Comparison of ENCODE assay signal across 1 cellular context in the genomic region with DNA sequence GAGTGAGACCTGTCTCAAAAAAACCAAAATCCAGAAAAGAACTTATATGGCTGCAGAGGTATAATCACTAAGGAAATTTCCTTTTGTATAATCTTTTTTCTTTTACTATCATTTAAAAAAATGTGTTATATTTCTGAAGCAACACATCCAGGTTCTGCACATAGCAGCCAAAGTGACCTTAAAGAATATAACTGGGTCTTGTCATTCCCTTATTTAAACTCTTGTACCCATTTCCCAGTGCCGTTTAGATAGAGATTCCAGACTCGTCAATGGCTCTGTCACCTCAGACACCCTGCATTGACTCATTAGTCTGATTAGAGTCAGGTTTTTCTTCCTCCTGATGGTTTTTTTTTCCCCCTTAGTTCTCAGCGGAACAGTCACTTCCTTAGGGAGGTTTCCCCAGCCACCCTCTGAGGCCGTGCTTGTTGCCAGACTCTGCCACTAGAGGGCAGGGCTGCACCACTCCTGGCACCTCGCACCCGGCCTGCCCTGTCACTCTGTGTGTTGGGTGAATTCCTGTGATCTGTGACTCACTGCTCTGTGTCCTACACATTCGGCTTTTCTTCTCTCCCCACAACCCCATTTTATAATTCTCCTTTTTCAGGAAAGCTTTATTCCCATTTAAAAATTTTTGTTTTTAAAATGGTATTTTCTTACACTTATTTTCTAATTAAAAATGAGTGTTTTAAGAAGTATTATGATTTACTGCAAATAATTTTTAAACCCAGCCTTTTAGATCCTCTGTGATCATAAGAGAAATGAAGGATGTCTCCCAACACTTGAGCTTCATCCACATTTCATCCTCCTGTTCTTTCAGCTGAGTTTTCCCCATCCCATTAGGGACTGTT.
A peak's percentile ranks its signal among the peaks of the same experiment; 100 is the strongest.
TF ChIP-seq lines count a peak whose summit lies in the region.

No MANE protein-coding gene starts in this region.

TF ChIP-seq in GM12878, 131 proteins besides CTCF, POLR2A, EP300 and RAD21 (continues in another document):
- no peak for TF ChIP-seq TCF3 (IDR thresholded peaks at IDR 0.05; ENCODE audit: borderline replicate concordance, insufficient read depth, low read depth, low read length)
- no peak for TF ChIP-seq STAT3 (IDR thresholded peaks at IDR 0.05; ENCODE audit: low read depth, low read length)
- TF ChIP-seq, protein P1, sequence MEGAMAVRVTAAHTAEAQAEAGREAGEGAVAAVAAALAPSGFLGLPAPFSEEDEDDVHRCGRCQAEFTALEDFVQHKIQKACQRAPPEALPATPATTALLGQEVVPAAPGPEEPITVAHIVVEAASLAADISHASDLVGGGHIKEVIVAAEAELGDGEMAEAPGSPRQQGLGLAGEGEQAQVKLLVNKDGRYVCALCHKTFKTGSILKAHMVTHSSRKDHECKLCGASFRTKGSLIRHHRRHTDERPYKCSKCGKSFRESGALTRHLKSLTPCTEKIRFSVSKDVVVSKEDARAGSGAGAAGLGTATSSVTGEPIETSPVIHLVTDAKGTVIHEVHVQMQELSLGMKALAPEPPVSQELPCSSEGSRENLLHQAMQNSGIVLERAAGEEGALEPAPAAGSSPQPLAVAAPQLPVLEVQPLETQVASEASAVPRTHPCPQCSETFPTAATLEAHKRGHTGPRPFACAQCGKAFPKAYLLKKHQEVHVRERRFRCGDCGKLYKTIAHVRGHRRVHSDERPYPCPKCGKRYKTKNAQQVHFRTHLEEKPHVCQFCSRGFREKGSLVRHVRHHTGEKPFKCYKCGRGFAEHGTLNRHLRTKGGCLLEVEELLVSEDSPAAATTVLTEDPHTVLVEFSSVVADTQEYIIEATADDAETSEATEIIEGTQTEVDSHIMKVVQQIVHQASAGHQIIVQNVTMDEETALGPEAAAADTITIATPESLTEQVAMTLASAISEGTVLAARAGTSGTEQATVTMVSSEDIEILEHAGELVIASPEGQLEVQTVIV (IDR thresholded peaks at IDR 0.05; ENCODE audit: borderline replicate concordance, partially characterized antibody): no peak
- no peak for TF ChIP-seq ZNF207 (IDR thresholded peaks at IDR 0.05; ENCODE audit: borderline replicate concordance)
- TF ChIP-seq, protein P2, sequence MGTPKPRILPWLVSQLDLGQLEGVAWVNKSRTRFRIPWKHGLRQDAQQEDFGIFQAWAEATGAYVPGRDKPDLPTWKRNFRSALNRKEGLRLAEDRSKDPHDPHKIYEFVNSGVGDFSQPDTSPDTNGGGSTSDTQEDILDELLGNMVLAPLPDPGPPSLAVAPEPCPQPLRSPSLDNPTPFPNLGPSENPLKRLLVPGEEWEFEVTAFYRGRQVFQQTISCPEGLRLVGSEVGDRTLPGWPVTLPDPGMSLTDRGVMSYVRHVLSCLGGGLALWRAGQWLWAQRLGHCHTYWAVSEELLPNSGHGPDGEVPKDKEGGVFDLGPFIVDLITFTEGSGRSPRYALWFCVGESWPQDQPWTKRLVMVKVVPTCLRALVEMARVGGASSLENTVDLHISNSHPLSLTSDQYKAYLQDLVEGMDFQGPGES (IDR thresholded peaks at IDR 0.05): no peak
- no peak for TF ChIP-seq EZH2 (IDR thresholded peaks at IDR 0.05; ENCODE audit: borderline replicate concordance, control insufficient read depth, low read depth, low read length)
- TF ChIP-seq ZBTB4 (CRISPR knock-in tag; IDR thresholded peaks at IDR 0.05): no peak
- no peak for TF ChIP-seq RBBP5 (conservative IDR thresholded peaks at IDR 0.05)
- no peak for TF ChIP-seq E2F8 (IDR thresholded peaks at IDR 0.05; ENCODE audit: low read depth, partially characterized antibody)
- no peak for TF ChIP-seq PML (IDR thresholded peaks at IDR 0.05; ENCODE audit: low read length)
- TF ChIP-seq NBN (IDR thresholded peaks at IDR 0.05): peak; percentile 72; the same call in 1 of the 2 replicates
- TF ChIP-seq SUZ12 (IDR thresholded peaks at IDR 0.05; ENCODE audit: unreplicated experiment): no peak
- TF ChIP-seq ZNF274 (IDR thresholded peaks at IDR 0.05; ENCODE audit: insufficient read depth, insufficient read length): no peak
- peak; percentile 32 to 62; a peak in 2 of 4 replicates for TF ChIP-seq BHLHE40 (IDR thresholded peaks at IDR 0.05; ENCODE audit: borderline replicate concordance in 1 of 2, low read depth in 2 of 2, low read length in 1 of 2)
- 0 out of 2 replicates have a peak, but pooled peaks have one; percentile 26 for TF ChIP-seq MEF2A (IDR thresholded peaks at IDR 0.05; ENCODE audit: insufficient read depth, low read depth, low read length)
- TF ChIP-seq CHD1 (IDR thresholded peaks at IDR 0.05; ENCODE audit: low read depth, low read length): no peak
- TF ChIP-seq CEBPB (IDR thresholded peaks at IDR 0.05; ENCODE audit: borderline replicate concordance in 1 of 2, low read depth in 2 of 2, low read length in 2 of 2): no peak
- no peak for TF ChIP-seq NKRF (conservative IDR thresholded peaks at IDR 0.05)
- TF ChIP-seq TARDBP (IDR thresholded peaks at IDR 0.05; ENCODE audit: borderline replicate concordance): no peak
- TF ChIP-seq MTA3 (IDR thresholded peaks at IDR 0.05; ENCODE audit: borderline replicate concordance, low read length): no peak
- TF ChIP-seq HDAC2 (IDR thresholded peaks at IDR 0.05): no peak
- TF ChIP-seq BCLAF1 (IDR thresholded peaks at IDR 0.05): no peak
- no peak for TF ChIP-seq CBX5 (IDR thresholded peaks at IDR 0.05; ENCODE audit: low read depth)
- TF ChIP-seq PBX3 (IDR thresholded peaks at IDR 0.05; ENCODE audit: insufficient replicate concordance, low read depth, low read length): peak; percentile 82
- no peak for TF ChIP-seq WRNIP1 (IDR thresholded peaks at IDR 0.05; ENCODE audit: borderline replicate concordance, low read depth, low read length)
- peak; percentile 73; the same call in 1 of the 2 replicates for TF ChIP-seq HDGF (IDR thresholded peaks at IDR 0.05)
- TF ChIP-seq CHD4 (IDR thresholded peaks at IDR 0.05): no peak
- no peak for TF ChIP-seq POLR2AphosphoS2 (IDR thresholded peaks at IDR 0.05; ENCODE audit: low read depth, low read length)
- 0 out of 4 replicates have a peak, but pooled peaks of 1 of the 2 experiments have one; percentile 15 for TF ChIP-seq ETV6 (conservative IDR thresholded peaks at IDR 0.05 in 1 of 2, IDR thresholded peaks at IDR 0.05 in 1 of 2; ENCODE audit: borderline replicate concordance in 1 of 2, low read depth in 1 of 2)
- no peak for TF ChIP-seq POLR2AphosphoS5 (IDR thresholded peaks at IDR 0.05; ENCODE audit: low read length)
- no peak for TF ChIP-seq MYC (IDR thresholded peaks at IDR 0.05; ENCODE audit: insufficient read depth, insufficient read length, insufficient replicate concordance, low read length, severe bottlenecking)
- TF ChIP-seq GABPA (IDR thresholded peaks at IDR 0.05; ENCODE audit: low read depth): no peak
- TF ChIP-seq KAT2A (conservative IDR thresholded peaks at IDR 0.05; ENCODE audit: control insufficient read depth, low read depth, low read length): no peak
- TF ChIP-seq, protein P3, sequence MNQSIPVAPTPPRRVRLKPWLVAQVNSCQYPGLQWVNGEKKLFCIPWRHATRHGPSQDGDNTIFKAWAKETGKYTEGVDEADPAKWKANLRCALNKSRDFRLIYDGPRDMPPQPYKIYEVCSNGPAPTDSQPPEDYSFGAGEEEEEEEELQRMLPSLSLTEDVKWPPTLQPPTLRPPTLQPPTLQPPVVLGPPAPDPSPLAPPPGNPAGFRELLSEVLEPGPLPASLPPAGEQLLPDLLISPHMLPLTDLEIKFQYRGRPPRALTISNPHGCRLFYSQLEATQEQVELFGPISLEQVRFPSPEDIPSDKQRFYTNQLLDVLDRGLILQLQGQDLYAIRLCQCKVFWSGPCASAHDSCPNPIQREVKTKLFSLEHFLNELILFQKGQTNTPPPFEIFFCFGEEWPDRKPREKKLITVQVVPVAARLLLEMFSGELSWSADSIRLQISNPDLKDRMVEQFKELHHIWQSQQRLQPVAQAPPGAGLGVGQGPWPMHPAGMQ (IDR thresholded peaks at IDR 0.05; ENCODE audit: borderline replicate concordance): no peak
- no peak for TF ChIP-seq CREB1 (IDR thresholded peaks at IDR 0.05; ENCODE audit: low read depth)
- no peak for TF ChIP-seq NR2F1 (conservative IDR thresholded peaks at IDR 0.05)
